In the genomic region with DNA sequence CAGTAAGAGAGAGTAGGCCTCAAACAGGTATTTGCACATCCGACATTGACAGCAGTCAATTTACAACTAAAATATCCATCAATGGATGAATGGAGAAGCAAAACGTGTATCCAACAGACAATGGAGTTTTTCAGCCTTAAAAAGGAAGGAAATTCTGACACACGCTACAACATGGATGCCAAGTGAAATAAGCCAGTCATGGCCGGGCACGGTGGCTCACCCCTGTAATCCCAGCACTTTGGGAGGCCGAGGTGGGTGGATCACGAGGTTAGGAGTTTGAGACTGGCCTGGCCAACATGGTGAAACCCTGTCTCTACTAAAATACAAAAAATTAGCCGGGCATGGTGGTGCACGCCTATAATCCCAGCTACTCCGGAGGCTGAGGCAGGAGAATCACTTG, we compare ENCODE assay signal across 2 cellular contexts. TPM values are rescaled to one million over a fixed set of nuclear protein-coding genes. Genes with fewer than 3 reads are reported as not detected.
"Had no signal": no experiment of that assay in that cellular context is flagged by ENCODE, and none has a peak within 500 bp of the region (broad histone marks: within the 10 kb centered on the region; RNA-seq: fewer than 3 reads in every experiment).

No MANE protein-coding gene starts in this region.

RNA-seq across cellular contexts. Expression of gene SLC16A8, which starts 33.6 kb away (rescaled TPM):
- total RNA-seq: G401, GM12878 had no signal
- polyA plus RNA-seq: GM12878 had no signal
